In genomic region chr9:30484690-30485089, GRCh38 we compare ENCODE assay signal across 32 cellular contexts.
"Had no signal": no experiment of that assay in that cellular context is flagged by ENCODE, and none has a peak within 500 bp of the region (broad histone marks: within the 10 kb centered on the region; RNA-seq: fewer than 3 reads in every experiment).

No MANE protein-coding gene starts in this region.

- H3K4me3 ChIP-seq: adrenal gland, ascending aorta, body of pancreas, breast epithelium, cardiac muscle cell had no signal

- ATAC-seq: activated naive CD4-positive, alpha-beta T cell treated with anti-CD3 and anti-CD28 coated beads, Interleukin-2, amount 50 U/mL, for 72 hours; activated naive CD8-positive, alpha-beta T cell treated with anti-CD3 and anti-CD28 coated beads, Interleukin-2, amount 50 U/mL, for 24 hours; activated T-cell treated with anti-CD3 and anti-CD28 coated beads, Interleukin-2, amount 50 U/mL, for 4 hours; activated T-cell treated with anti-CD3 and anti-CD28 coated beads, Interleukin-2, amount 50 U/mL, for 72 hours; activated T-helper 17 cell treated with anti-CD3 and anti-CD28 coated beads, Interleukin-2, amount 50 U/mL, for 72 hours; body of pancreas had no signal

- H3K27ac ChIP-seq: adrenal gland, ascending aorta, body of pancreas, brain microvascular endothelial cell, breast epithelium, cardiac muscle cell had no signal

- H3K27me3 ChIP-seq: adrenal gland, ascending aorta, body of pancreas, brain microvascular endothelial cell, breast epithelium, cardiac muscle cell had no signal

- DNase-seq: activated effector memory CD4-positive, alpha-beta T cell treated with anti-CD3 and anti-CD28 coated beads, Interleukin-2, amount 50 U/mL, for 16 hours; activated effector memory CD4-positive, alpha-beta T cell treated with Interleukin-2 at 50 U/mL for 16 hours; activated gamma-delta T cell; activated gamma-delta T cell treated with Interleukin-2 at 50 U/mL for 16 hours; activated naive CD4-positive, alpha-beta T cell; activated naive CD4-positive, alpha-beta T cell treated with anti-CD3 and anti-CD28 coated beads for 36 hours; activated naive CD4-positive, alpha-beta T cell treated with anti-CD3 and anti-CD28 coated beads, Interleukin-2, amount 10 ng/mL, durations not matched to agents 7 days and 5 days; activated naive CD4-positive, alpha-beta T cell treated with anti-CD3 and anti-CD28 coated beads, Interleukin-2, amount 50 U/mL, for 16 hours; activated naive CD4-positive, alpha-beta T cell treated with Interleukin-2 at 50 U/mL for 16 hours; activated naive CD8-positive, alpha-beta T cell treated with anti-CD3 and anti-CD28 coated beads for 36 hours; activated naive CD8-positive, alpha-beta T cell treated with anti-CD3 and anti-CD28 coated beads, Interleukin-2, amount 10 ng/mL, durations not matched to agents 7 days and 5 days; activated naive CD8-positive, alpha-beta T cell treated with anti-CD3 and anti-CD28 coated beads, Interleukin-2, amount 50 U/mL, for 24 hours; activated T-cell treated with anti-CD3 and anti-CD28 coated beads, Interleukin-2, amount 50 U/mL, for 1 hour; activated T-cell treated with anti-CD3 and anti-CD28 coated beads, Interleukin-2, amount 50 U/mL, for 24 hours; activated T-cell treated with anti-CD3 and anti-CD28 coated beads, Interleukin-2, amount 50 U/mL, for 4 hours; activated T-cell treated with anti-CD3 and anti-CD28 coated beads, Interleukin-2, amount 50 U/mL, for 48 hours; activated T-cell treated with anti-CD3 and anti-CD28 coated beads, Interleukin-2, amount 50 U/mL, for 72 hours; adrenal gland; amniotic stem cell; amygdala; anterior cingulate cortex; aorta; body of pancreas; brain microvascular endothelial cell; caudate nucleus; central memory CD4-positive, alpha-beta T cell; cerebellar nuclear complex had no signal

- H3K4me1 ChIP-seq: adrenal gland, ascending aorta, body of pancreas, breast epithelium had no signal

- H3K9me3 ChIP-seq: adrenal gland, ascending aorta, body of pancreas, breast epithelium had no signal

- H3K36me3 ChIP-seq: adrenal gland, ascending aorta, brain microvascular endothelial cell, breast epithelium, cardiac muscle cell had no signal
